ENCODE assay signal across 1 cellular context in the genomic region with DNA sequence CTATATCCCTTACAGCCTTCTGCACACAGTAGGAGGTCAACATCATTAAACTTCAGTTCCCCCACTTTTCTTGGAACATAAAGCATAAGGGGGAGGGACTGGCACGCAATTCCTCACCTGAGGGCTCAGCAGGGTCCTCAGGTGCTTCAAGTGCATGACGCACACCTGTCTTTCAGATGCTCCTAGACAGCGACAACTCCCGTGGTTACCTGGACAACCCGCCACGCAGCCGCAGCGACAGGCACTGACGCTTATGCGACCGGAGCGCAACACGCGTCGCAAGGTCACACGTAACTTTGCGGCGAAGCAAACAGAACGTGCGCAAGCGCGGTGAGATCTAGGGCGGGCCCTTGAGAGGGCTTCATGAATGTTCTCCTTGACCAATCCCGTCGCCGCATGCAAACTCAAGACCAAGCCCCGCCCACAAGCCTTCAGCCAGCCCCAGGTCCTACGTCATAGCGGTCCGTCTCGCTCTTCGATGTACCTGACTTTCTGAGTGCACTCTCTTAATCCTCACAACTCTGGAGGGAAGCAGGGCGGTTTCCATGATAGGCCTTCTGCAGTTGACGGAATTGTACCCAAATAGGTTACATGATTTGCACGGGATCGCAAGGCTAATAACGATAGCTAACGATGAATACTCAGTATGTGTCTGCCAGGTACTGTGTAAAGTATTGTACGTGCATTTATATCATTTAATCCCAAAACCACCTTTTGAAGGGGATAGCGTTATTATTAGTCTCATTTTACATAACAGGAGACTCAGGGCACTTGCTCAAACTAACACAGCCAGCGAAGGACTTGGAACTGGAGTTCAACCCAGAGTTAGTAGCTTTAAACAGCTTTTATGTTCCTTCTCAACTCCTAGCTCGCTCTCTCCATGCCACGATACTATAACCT.
TF ChIP-seq lines count a peak whose summit lies in the region.

TSS of gene IFT172 (minus strand) at position 246 of the 900 bp plus-strand sequence. CDS start at position 156, 90 bp downstream.

TF ChIP-seq in K562, 482 proteins besides CTCF, POLR2A, EP300 and RAD21 (continued from another document and continues in another):
- no peak for TF ChIP-seq GTF2E2 (tag; IDR thresholded peaks at IDR 0.05)
- TF ChIP-seq, protein P1, sequence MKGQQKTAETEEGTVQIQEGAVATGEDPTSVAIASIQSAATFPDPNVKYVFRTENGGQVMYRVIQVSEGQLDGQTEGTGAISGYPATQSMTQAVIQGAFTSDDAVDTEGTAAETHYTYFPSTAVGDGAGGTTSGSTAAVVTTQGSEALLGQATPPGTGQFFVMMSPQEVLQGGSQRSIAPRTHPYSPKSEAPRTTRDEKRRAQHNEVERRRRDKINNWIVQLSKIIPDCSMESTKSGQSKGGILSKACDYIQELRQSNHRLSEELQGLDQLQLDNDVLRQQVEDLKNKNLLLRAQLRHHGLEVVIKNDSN (CRISPR knock-in tag; IDR thresholded peaks at IDR 0.05), result peak; percentile 59; the same call in 1 of the 2 replicates
- TF ChIP-seq CXXC5 (CRISPR knock-in tag; IDR thresholded peaks at IDR 0.05), result peak; percentile 98
- peak; percentile 80 for TF ChIP-seq MYC (IDR thresholded peaks at IDR 0.05; ENCODE audit: low read depth, low read length)
- TF ChIP-seq MYC (CRISPR knock-in tag; IDR thresholded peaks at IDR 0.05; ENCODE audit: borderline replicate concordance, low read depth), result no peak
- TF ChIP-seq CHD2 (IDR thresholded peaks at IDR 0.05; ENCODE audit: low read depth, low read length), result peak; percentile 77
- peak; percentile 69; the same call in 1 of the 2 replicates for TF ChIP-seq JUN (IDR thresholded peaks at IDR 0.05; ENCODE audit: borderline replicate concordance, low read depth, low read length)
- no peak for TF ChIP-seq JUN (CRISPR knock-in tag; IDR thresholded peaks at IDR 0.05; ENCODE audit: borderline replicate concordance)
- TF ChIP-seq BACH1 (tag; IDR thresholded peaks at IDR 0.05), result 0 out of 2 replicates have a peak, but pooled peaks have one; percentile 10
- peak; percentile 71 for TF ChIP-seq GABPB1 (CRISPR knock-in tag; IDR thresholded peaks at IDR 0.05)
- TF ChIP-seq ZBTB17 (CRISPR knock-in tag; IDR thresholded peaks at IDR 0.05), result no peak
- TF ChIP-seq RBFOX2 (IDR thresholded peaks at IDR 0.05; ENCODE audit: low read depth, low read length), result peak; percentile 69
- TF ChIP-seq, protein P2, sequence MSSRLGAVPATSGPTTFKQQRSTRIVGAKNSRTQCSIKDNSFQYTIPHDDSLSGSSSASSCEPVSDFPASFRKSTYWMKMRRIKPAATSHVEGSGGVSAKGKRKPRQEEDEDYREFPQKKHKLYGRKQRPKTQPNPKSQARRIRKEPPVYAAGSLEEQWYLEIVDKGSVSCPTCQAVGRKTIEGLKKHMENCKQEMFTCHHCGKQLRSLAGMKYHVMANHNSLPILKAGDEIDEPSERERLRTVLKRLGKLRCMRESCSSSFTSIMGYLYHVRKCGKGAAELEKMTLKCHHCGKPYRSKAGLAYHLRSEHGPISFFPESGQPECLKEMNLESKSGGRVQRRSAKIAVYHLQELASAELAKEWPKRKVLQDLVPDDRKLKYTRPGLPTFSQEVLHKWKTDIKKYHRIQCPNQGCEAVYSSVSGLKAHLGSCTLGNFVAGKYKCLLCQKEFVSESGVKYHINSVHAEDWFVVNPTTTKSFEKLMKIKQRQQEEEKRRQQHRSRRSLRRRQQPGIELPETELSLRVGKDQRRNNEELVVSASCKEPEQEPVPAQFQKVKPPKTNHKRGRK (tag; IDR thresholded peaks at IDR 0.05), result no peak
- no peak for TF ChIP-seq KLF1 (tag; IDR thresholded peaks at IDR 0.05)
- TF ChIP-seq, protein P3, sequence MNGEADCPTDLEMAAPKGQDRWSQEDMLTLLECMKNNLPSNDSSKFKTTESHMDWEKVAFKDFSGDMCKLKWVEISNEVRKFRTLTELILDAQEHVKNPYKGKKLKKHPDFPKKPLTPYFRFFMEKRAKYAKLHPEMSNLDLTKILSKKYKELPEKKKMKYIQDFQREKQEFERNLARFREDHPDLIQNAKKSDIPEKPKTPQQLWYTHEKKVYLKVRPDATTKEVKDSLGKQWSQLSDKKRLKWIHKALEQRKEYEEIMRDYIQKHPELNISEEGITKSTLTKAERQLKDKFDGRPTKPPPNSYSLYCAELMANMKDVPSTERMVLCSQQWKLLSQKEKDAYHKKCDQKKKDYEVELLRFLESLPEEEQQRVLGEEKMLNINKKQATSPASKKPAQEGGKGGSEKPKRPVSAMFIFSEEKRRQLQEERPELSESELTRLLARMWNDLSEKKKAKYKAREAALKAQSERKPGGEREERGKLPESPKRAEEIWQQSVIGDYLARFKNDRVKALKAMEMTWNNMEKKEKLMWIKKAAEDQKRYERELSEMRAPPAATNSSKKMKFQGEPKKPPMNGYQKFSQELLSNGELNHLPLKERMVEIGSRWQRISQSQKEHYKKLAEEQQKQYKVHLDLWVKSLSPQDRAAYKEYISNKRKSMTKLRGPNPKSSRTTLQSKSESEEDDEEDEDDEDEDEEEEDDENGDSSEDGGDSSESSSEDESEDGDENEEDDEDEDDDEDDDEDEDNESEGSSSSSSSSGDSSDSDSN (IDR thresholded peaks at IDR 0.05; ENCODE audit: borderline replicate concordance in 1 of 2, low read depth in 2 of 2, low read length in 2 of 2), result 0 out of 4 replicates have a peak, but pooled peaks of 1 of the 2 experiments have one; percentile 39
- peak; percentile 94 for TF ChIP-seq ESRRA (IDR thresholded peaks at IDR 0.05; ENCODE audit: borderline replicate concordance, low read depth)
- peak; percentile 77 for TF ChIP-seq RBBP5 (IDR thresholded peaks at IDR 0.05; ENCODE audit: borderline replicate concordance, insufficient read depth, low read length, poor library complexity, severe bottlenecking)
- TF ChIP-seq, protein P4, sequence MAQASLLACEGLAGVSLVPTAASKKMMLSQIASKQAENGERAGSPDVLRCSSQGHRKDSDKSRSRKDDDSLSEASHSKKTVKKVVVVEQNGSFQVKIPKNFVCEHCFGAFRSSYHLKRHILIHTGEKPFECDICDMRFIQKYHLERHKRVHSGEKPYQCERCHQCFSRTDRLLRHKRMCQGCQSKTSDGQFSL (CRISPR knock-in tag; IDR thresholded peaks at IDR 0.05), result no peak
- TF ChIP-seq, protein P4 (tag; IDR thresholded peaks at IDR 0.05), result no peak
- TF ChIP-seq, protein P5, sequence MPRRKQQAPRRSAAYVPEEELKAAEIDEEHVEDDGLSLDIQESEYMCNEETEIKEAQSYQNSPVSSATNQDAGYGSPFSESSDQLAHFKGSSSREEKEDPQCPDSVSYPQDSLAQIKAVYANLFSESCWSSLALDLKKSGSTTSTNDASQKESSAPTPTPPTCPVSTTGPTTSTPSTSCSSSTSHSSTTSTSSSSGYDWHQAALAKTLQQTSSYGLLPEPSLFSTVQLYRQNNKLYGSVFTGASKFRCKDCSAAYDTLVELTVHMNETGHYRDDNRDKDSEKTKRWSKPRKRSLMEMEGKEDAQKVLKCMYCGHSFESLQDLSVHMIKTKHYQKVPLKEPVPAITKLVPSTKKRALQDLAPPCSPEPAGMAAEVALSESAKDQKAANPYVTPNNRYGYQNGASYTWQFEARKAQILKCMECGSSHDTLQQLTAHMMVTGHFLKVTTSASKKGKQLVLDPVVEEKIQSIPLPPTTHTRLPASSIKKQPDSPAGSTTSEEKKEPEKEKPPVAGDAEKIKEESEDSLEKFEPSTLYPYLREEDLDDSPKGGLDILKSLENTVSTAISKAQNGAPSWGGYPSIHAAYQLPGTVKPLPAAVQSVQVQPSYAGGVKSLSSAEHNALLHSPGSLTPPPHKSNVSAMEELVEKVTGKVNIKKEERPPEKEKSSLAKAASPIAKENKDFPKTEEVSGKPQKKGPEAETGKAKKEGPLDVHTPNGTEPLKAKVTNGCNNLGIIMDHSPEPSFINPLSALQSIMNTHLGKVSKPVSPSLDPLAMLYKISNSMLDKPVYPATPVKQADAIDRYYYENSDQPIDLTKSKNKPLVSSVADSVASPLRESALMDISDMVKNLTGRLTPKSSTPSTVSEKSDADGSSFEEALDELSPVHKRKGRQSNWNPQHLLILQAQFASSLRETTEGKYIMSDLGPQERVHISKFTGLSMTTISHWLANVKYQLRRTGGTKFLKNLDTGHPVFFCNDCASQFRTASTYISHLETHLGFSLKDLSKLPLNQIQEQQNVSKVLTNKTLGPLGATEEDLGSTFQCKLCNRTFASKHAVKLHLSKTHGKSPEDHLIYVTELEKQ (CRISPR knock-in tag; IDR thresholded peaks at IDR 0.05), result no peak
- no peak for TF ChIP-seq ARID1B (IDR thresholded peaks at IDR 0.05)
- TF ChIP-seq CSDE1 (IDR thresholded peaks at IDR 0.05), result peak in 1 of 2 experiments; percentile 87; a peak in 2 of 4 replicates
- TF ChIP-seq SPI1 (IDR thresholded peaks at IDR 0.05; ENCODE audit: borderline replicate concordance, low read depth, low read length), result no peak
- TF ChIP-seq COPS2 (conservative IDR thresholded peaks at IDR 0.05), result no peak
- no peak for TF ChIP-seq NCOA1 (IDR thresholded peaks at IDR 0.05; ENCODE audit: low read depth)
- TF ChIP-seq ZFP36 (IDR thresholded peaks at IDR 0.05; ENCODE audit: low read depth, low read length, partially characterized antibody), result no peak
- TF ChIP-seq ARID3A (IDR thresholded peaks at IDR 0.05; ENCODE audit: borderline replicate concordance, low read depth, low read length), result no peak; the same call in 1 of the 2 replicates
- TF ChIP-seq, protein P6, sequence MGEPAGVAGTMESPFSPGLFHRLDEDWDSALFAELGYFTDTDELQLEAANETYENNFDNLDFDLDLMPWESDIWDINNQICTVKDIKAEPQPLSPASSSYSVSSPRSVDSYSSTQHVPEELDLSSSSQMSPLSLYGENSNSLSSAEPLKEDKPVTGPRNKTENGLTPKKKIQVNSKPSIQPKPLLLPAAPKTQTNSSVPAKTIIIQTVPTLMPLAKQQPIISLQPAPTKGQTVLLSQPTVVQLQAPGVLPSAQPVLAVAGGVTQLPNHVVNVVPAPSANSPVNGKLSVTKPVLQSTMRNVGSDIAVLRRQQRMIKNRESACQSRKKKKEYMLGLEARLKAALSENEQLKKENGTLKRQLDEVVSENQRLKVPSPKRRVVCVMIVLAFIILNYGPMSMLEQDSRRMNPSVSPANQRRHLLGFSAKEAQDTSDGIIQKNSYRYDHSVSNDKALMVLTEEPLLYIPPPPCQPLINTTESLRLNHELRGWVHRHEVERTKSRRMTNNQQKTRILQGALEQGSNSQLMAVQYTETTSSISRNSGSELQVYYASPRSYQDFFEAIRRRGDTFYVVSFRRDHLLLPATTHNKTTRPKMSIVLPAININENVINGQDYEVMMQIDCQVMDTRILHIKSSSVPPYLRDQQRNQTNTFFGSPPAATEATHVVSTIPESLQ (CRISPR knock-in tag; IDR thresholded peaks at IDR 0.05), result 0 out of 2 replicates have a peak, but pooled peaks have one; percentile 77
- no peak for TF ChIP-seq FOXM1 (IDR thresholded peaks at IDR 0.05; ENCODE audit: low read depth)
- peak; percentile 35; the same call in 1 of the 2 replicates for TF ChIP-seq FOXM1 (CRISPR knock-in tag; IDR thresholded peaks at IDR 0.05; ENCODE audit: low read depth)
- peak in 1 of 2 experiments; percentile 87; a peak in 2 of 4 replicates for TF ChIP-seq TBL1XR1 (IDR thresholded peaks at IDR 0.05; ENCODE audit: low read length in 2 of 2)
- TF ChIP-seq, protein P7, sequence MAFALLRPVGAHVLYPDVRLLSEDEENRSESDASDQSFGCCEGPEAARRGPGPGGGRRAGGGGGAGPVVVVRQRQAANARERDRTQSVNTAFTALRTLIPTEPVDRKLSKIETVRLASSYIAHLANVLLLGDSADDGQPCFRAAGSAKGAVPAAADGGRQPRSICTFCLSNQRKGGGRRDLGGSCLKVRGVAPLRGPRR (CRISPR knock-in tag; IDR thresholded peaks at IDR 0.05), result no peak
- no peak for TF ChIP-seq CLOCK (CRISPR knock-in tag; IDR thresholded peaks at IDR 0.05; ENCODE audit: borderline replicate concordance)
- TF ChIP-seq ZKSCAN3 (CRISPR knock-in tag; IDR thresholded peaks at IDR 0.05), result no peak
- no peak for TF ChIP-seq CBX2 (IDR thresholded peaks at IDR 0.05; ENCODE audit: insufficient read depth, low read length, poor library complexity, severe bottlenecking)
- no peak for TF ChIP-seq NCOR1 (IDR thresholded peaks at IDR 0.05)
- TF ChIP-seq, protein P8, sequence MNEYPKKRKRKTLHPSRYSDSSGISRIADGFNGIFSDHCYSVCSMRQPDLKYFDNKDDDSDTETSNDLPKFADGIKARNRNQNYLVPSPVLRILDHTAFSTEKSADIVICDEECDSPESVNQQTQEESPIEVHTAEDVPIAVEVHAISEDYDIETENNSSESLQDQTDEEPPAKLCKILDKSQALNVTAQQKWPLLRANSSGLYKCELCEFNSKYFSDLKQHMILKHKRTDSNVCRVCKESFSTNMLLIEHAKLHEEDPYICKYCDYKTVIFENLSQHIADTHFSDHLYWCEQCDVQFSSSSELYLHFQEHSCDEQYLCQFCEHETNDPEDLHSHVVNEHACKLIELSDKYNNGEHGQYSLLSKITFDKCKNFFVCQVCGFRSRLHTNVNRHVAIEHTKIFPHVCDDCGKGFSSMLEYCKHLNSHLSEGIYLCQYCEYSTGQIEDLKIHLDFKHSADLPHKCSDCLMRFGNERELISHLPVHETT (CRISPR knock-in tag; conservative IDR thresholded peaks at IDR 0.05 in 1 of 2, IDR thresholded peaks at IDR 0.05 in 1 of 2), result peak in 1 of 2 experiments; percentile 50; a peak in 1 of 4 replicates
- TF ChIP-seq BRF1 (IDR thresholded peaks at IDR 0.05; ENCODE audit: borderline replicate concordance, extremely low read depth, insufficient read length), result no peak
- no peak for TF ChIP-seq ZNF316 (IDR thresholded peaks at IDR 0.05)
